In genomic region chr5:76582252-76583162, GRCh38 we compare ENCODE assay signal across 1 cellular context.
TF ChIP-seq lines count a peak whose summit lies in the region.

No MANE protein-coding gene starts in this region.

TF ChIP-seq in GM12878, 131 proteins besides CTCF, POLR2A, EP300 and RAD21 (continued from another document and continues in another):
- TF ChIP-seq BCL3 (IDR thresholded peaks at IDR 0.05; ENCODE audit: borderline replicate concordance, insufficient read depth, low read depth, low read length, poor library complexity, severe bottlenecking): peak; percentile 29
- peak; percentile 96 for TF ChIP-seq BCL11A (IDR thresholded peaks at IDR 0.05; ENCODE audit: low read depth, low read length)
- TF ChIP-seq SP1 (IDR thresholded peaks at IDR 0.05; ENCODE audit: low read depth, low read length): peak; percentile 46
- TF ChIP-seq PRDM15 (CRISPR knock-in tag; IDR thresholded peaks at IDR 0.05): no peak
- TF ChIP-seq FOXM1 (IDR thresholded peaks at IDR 0.05; ENCODE audit: low read depth, low read length): peak; percentile 64; the same call in 1 of the 2 replicates
- TF ChIP-seq RELB (IDR thresholded peaks at IDR 0.05; ENCODE audit: low read depth): peak; percentile 94
- TF ChIP-seq ZNF217 (IDR thresholded peaks at IDR 0.05): peak; percentile 46; the same call in 1 of the 2 replicates
- peak; percentile 94 for TF ChIP-seq RUNX3 (IDR thresholded peaks at IDR 0.05; ENCODE audit: low read length)
- TF ChIP-seq NFIC (IDR thresholded peaks at IDR 0.05; ENCODE audit: low read depth, low read length): peak; percentile 90
- no peak for TF ChIP-seq RCOR1 (conservative IDR thresholded peaks at IDR 0.05; ENCODE audit: low read depth, low read length)
- TF ChIP-seq ZNF24 (IDR thresholded peaks at IDR 0.05): peak; percentile 82; the same call in 1 of the 2 replicates
- peak; percentile 99 for TF ChIP-seq IKZF2 (IDR thresholded peaks at IDR 0.05)
- TF ChIP-seq, protein P1, sequence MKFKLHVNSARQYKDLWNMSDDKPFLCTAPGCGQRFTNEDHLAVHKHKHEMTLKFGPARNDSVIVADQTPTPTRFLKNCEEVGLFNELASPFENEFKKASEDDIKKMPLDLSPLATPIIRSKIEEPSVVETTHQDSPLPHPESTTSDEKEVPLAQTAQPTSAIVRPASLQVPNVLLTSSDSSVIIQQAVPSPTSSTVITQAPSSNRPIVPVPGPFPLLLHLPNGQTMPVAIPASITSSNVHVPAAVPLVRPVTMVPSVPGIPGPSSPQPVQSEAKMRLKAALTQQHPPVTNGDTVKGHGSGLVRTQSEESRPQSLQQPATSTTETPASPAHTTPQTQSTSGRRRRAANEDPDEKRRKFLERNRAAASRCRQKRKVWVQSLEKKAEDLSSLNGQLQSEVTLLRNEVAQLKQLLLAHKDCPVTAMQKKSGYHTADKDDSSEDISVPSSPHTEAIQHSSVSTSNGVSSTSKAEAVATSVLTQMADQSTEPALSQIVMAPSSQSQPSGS (IDR thresholded peaks at IDR 0.05; ENCODE audit: low read length): peak; percentile 58
- TF ChIP-seq, protein P2, sequence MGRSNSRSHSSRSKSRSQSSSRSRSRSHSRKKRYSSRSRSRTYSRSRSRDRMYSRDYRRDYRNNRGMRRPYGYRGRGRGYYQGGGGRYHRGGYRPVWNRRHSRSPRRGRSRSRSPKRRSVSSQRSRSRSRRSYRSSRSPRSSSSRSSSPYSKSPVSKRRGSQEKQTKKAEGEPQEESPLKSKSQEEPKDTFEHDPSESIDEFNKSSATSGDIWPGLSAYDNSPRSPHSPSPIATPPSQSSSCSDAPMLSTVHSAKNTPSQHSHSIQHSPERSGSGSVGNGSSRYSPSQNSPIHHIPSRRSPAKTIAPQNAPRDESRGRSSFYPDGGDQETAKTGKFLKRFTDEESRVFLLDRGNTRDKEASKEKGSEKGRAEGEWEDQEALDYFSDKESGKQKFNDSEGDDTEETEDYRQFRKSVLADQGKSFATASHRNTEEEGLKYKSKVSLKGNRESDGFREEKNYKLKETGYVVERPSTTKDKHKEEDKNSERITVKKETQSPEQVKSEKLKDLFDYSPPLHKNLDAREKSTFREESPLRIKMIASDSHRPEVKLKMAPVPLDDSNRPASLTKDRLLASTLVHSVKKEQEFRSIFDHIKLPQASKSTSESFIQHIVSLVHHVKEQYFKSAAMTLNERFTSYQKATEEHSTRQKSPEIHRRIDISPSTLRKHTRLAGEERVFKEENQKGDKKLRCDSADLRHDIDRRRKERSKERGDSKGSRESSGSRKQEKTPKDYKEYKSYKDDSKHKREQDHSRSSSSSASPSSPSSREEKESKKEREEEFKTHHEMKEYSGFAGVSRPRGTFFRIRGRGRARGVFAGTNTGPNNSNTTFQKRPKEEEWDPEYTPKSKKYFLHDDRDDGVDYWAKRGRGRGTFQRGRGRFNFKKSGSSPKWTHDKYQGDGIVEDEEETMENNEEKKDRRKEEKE (IDR thresholded peaks at IDR 0.05): no peak
- TF ChIP-seq GATAD2B (conservative IDR thresholded peaks at IDR 0.05; ENCODE audit: low read depth): peak; percentile 30; the same call in 1 of the 2 replicates
- no peak for TF ChIP-seq RFX5 (IDR thresholded peaks at IDR 0.05; ENCODE audit: low read depth, low read length)
- TF ChIP-seq SPI1 (IDR thresholded peaks at IDR 0.05; ENCODE audit: borderline replicate concordance, insufficient read depth, low read depth, low read length): peak; percentile 99
- TF ChIP-seq SREBF2 (IDR thresholded peaks at IDR 0.05; ENCODE audit: low read length): no peak
- TF ChIP-seq, protein P3, sequence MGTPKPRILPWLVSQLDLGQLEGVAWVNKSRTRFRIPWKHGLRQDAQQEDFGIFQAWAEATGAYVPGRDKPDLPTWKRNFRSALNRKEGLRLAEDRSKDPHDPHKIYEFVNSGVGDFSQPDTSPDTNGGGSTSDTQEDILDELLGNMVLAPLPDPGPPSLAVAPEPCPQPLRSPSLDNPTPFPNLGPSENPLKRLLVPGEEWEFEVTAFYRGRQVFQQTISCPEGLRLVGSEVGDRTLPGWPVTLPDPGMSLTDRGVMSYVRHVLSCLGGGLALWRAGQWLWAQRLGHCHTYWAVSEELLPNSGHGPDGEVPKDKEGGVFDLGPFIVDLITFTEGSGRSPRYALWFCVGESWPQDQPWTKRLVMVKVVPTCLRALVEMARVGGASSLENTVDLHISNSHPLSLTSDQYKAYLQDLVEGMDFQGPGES (IDR thresholded peaks at IDR 0.05): no peak
- TF ChIP-seq NKRF (conservative IDR thresholded peaks at IDR 0.05): 0 out of 2 replicates have a peak, but pooled peaks have one; percentile 7
- TF ChIP-seq MEF2B (IDR thresholded peaks at IDR 0.05; ENCODE audit: partially characterized antibody, poor library complexity, severe bottlenecking): peak; percentile 45
- peak; percentile 77 for TF ChIP-seq ATF7 (IDR thresholded peaks at IDR 0.05; ENCODE audit: low read depth)
- TF ChIP-seq NFXL1 (IDR thresholded peaks at IDR 0.05; ENCODE audit: borderline replicate concordance): no peak
- peak in 1 of 2 experiments; percentile 32; a peak in 1 of 4 replicates for TF ChIP-seq ETV6 (conservative IDR thresholded peaks at IDR 0.05 in 1 of 2, IDR thresholded peaks at IDR 0.05 in 1 of 2; ENCODE audit: borderline replicate concordance in 1 of 2, low read depth in 1 of 2)
- TF ChIP-seq CREB1 (IDR thresholded peaks at IDR 0.05; ENCODE audit: low read depth): 0 out of 2 replicates have a peak, but pooled peaks have one; percentile 45
- TF ChIP-seq HDGF (IDR thresholded peaks at IDR 0.05): no peak
- TF ChIP-seq NFYA (IDR thresholded peaks at IDR 0.05; ENCODE audit: borderline replicate concordance, low read depth, low read length): no peak
- peak; percentile 36; the same call in 1 of the 2 replicates for TF ChIP-seq BACH1 (IDR thresholded peaks at IDR 0.05; ENCODE audit: borderline replicate concordance)
- 0 out of 4 replicates have a peak, but pooled peaks of 1 of the 2 experiments have one; percentile 32 for TF ChIP-seq SRF (IDR thresholded peaks at IDR 0.05; ENCODE audit: low read depth in 2 of 2, low read length in 2 of 2)
- TF ChIP-seq CHD2 (IDR thresholded peaks at IDR 0.05; ENCODE audit: borderline replicate concordance, low read depth, low read length): peak; percentile 48; the same call in 1 of the 2 replicates
- no peak for TF ChIP-seq HCFC1 (IDR thresholded peaks at IDR 0.05; ENCODE audit: low read length)
- TF ChIP-seq BHLHE40 (IDR thresholded peaks at IDR 0.05; ENCODE audit: borderline replicate concordance in 1 of 2, low read depth in 2 of 2, low read length in 1 of 2): peak; percentile 85 to 90
- 0 out of 2 replicates have a peak, but pooled peaks have one; percentile 47 for TF ChIP-seq TCF12 (IDR thresholded peaks at IDR 0.05; ENCODE audit: low read depth, low read length)
- no peak for TF ChIP-seq E2F8 (IDR thresholded peaks at IDR 0.05; ENCODE audit: low read depth, partially characterized antibody)
- 0 out of 2 replicates have a peak, but pooled peaks have one; percentile 24 for TF ChIP-seq LARP7 (IDR thresholded peaks at IDR 0.05)
- TF ChIP-seq MEF2A (IDR thresholded peaks at IDR 0.05; ENCODE audit: insufficient read depth, low read depth, low read length): 0 out of 2 replicates have a peak, but pooled peaks have one; percentile 24
- peak; percentile 84 for TF ChIP-seq JUNB (IDR thresholded peaks at IDR 0.05)
- no peak for TF ChIP-seq ZNF207 (IDR thresholded peaks at IDR 0.05; ENCODE audit: borderline replicate concordance)
- TF ChIP-seq IKZF1 (conservative IDR thresholded peaks at IDR 0.05): peak; percentile 96
- TF ChIP-seq SIN3A (IDR thresholded peaks at IDR 0.05; ENCODE audit: low read depth, low read length): no peak
- TF ChIP-seq IRF4 (IDR thresholded peaks at IDR 0.05; ENCODE audit: low read depth, low read length): peak; percentile 96
